ENCODE assay signal across 8 cellular contexts in the genomic region with DNA sequence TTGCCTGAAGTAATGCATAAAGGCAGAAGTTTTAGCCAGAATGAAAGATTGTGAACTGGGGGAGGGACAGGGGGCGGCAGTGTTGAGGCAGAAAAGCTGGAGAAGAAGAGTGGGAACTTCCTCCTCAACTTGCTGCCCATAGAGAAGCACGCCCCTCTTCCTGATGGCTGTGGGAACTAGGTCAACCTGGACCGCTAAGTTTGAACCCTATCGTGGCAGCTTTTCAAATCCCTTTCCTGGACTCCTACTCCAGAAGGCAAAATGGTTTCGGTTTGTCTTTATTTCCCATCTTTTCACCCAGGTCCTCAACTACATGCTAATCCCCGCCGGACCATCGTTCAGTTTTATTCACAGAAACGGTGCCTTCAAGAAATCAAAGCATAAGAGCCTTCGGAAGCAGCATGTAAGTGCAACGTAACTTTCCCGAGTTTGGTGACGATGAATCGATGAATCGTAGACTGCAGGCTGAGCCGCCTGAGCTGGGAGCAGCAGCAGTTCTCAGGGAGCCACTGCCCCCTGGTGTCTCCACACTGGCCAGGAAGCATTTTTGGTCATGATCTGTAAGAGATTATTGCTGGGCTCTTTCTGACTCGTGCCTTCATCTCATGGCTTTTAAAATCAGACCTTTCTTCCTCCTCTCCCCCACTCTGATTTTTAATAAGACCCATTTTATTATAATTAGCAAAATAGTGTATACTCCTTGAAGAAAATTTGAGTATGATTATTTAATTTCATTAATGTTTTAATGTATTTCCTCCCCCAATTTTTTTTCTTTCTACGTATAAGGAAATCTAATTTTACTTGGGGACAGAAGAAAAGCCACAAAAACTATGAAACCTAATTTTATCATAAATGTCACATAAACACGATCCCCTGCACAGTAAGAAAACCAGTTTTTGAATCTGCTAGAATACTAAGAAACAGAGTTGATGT. TPM values are rescaled to one million over a fixed set of nuclear protein-coding genes. Genes with fewer than 3 reads are reported as not detected.
DNase-seq lines count a peak whose midpoint lies in the region; ATAC-seq and TF ChIP-seq lines count a peak whose summit lies in the region.

No MANE protein-coding gene starts in this region.

- no peaks in the 10 kb centered on the region for H3K9me3 ChIP-seq in iPS-18c (ENCODE audit: control insufficient read depth, insufficient read depth, low read length)
- no peaks in the 10 kb centered on the region for H3K9me3 ChIP-seq in skeletal muscle tissue (ENCODE audit: control insufficient read depth in 3 of 3, low read length in 3 of 3)

- no peaks in the 10 kb centered on the region for H3K27me3 ChIP-seq in skeletal muscle tissue (ENCODE audit: control insufficient read depth in 3 of 3, insufficient read depth in 3 of 3, low read length in 3 of 3)

- H3K4me3 ChIP-seq in iPS-18c (ENCODE audit: insufficient read depth, low read depth, low read length) (peak overlapping the region; percentile 53), skeletal muscle tissue (ENCODE audit: low read length in 3 of 3) (peak overlapping the region; percentile 94 to 96 (median 94))

- ATAC-seq in HG03045 (IDR thresholded peaks at IDR 0.05; ENCODE audit: unreplicated experiment): peak; percentile 95

- peak overlapping the region; percentile 84 for H3K4me3 Mint-ChIP-seq in MCF 10A (ENCODE audit: unreplicated experiment)

- peaks cover 4 to 10% (median 7%) of the 10 kb centered on the region in 3 donors for H3K4me1 ChIP-seq in skeletal muscle tissue (ENCODE audit: control insufficient read depth in 3 of 3, insufficient read depth in 3 of 3, low read length in 3 of 3)

- no peaks in the 10 kb centered on the region for H3K36me3 Mint-ChIP-seq in MCF 10A (ENCODE audit: insufficient read depth, unreplicated experiment)

- peak overlapping the region; percentile 79 to 87 (median 84) for H3K9ac ChIP-seq in skeletal muscle tissue (ENCODE audit: low read depth in 1 of 3, low read length in 3 of 3)

- intact Hi-C loops in MCF 10A (cut with micrococcal nuclease): loop anchor here (1.0 to 5.0 kb wide), 6 partner anchors 37 to 373 kb away; a partner anchor contains a TSS

- POLR2A ChIA-PET in MCF 10A (lab: Yijun Ruan, JAX): interaction anchor here (0.5 to 1.3 kb wide), 13 partner anchors 12 to 366 kb away, joined by 3 to 5 read pairs (median 3); a partner anchor contains a TSS

- DNase-seq in NCI-H524 (lab: John Stamatoyannopoulos, UW): peak; percentile 31 to 79
- no peak for DNase-seq in NCI-H524 treated with DMSO at 0.1 percent for 48 hours (lab: John Stamatoyannopoulos, UW)
- DNase-seq in NCI-H2081 treated with DMSO at 0.1 percent for 48 hours (lab: John Stamatoyannopoulos, UW): peak; percentile 57
- peak; percentile 80 for DNase-seq in UCSD-AML1 (lab: John Stamatoyannopoulos, UW; ENCODE audit: unreplicated experiment)
- peak; percentile 83 for DNase-seq in MCF 10A (ENCODE audit: unreplicated experiment)

- no peaks in the 10 kb centered on the region for H3K4me1 Mint-ChIP-seq in MCF 10A (ENCODE audit: insufficient read depth, unreplicated experiment)

- no peaks in the 10 kb centered on the region for H3K27me3 Mint-ChIP-seq in MCF 10A (ENCODE audit: insufficient read depth, unreplicated experiment)

- BruUV-seq in MCF 10A (replicated peaks; lab: Mats Ljungman, UMichigan): no TSS peak

- H3K9me3 Mint-ChIP-seq in MCF 10A (ENCODE audit: unreplicated experiment): no peaks in the 10 kb centered on the region

- peak overlapping the region; percentile 48 for H3K27ac ChIP-seq in skeletal muscle tissue (ENCODE audit: low read depth, low read length)

- H3K27ac Mint-ChIP-seq in MCF 10A (ENCODE audit: low read depth, unreplicated experiment): peak overlapping the region; percentile 81

- no peaks in the 10 kb centered on the region for H3K36me3 ChIP-seq in skeletal muscle tissue (ENCODE audit: control insufficient read depth in 3 of 3, insufficient read depth in 3 of 3, low read length in 3 of 3)

- CTCF ChIA-PET in MCF 10A (lab: Yijun Ruan, JAX): interaction anchor here (0.7 to 2.5 kb wide), 31 partner anchors 10 to 472 kb away, joined by 3 to 25 read pairs (median 3); no protein-coding TSS in a partner anchor

- TF ChIP-seq CTCF in MCF 10A (IDR thresholded peaks at IDR 0.05; ENCODE audit: unreplicated experiment): peak; percentile 87

RNA-seq across cellular contexts. Expression of a gene that starts 21.4 kb away (rescaled TPM):
- not detected in 2 replicates for total RNA-seq in MCF 10A (2022)
- not detected for total RNA-seq in skeletal muscle tissue
